30 cellular contexts compared by ENCODE assay signal in genomic region chr14:25061923-25062321, GRCh38. TPM values are rescaled to one million over a fixed set of nuclear protein-coding genes. Genes with fewer than 3 reads are reported as not detected.
"Had no signal": no experiment of that assay in that cellular context is flagged by ENCODE, and none has a peak within 500 bp of the region (broad histone marks: within the 10 kb centered on the region; RNA-seq: fewer than 3 reads in every experiment).

No MANE protein-coding gene starts in this region.

- H3K4me1 ChIP-seq: ascending aorta, breast epithelium, colonic mucosa, heart left ventricle had no signal

- H3K4me3 ChIP-seq: ascending aorta, breast epithelium, cardiac muscle cell, colonic mucosa, dorsolateral prefrontal cortex, heart left ventricle had no signal

- H3K9me3 ChIP-seq: ascending aorta, breast epithelium, colonic mucosa, heart left ventricle had no signal

- DNase-seq: activated B cell treated with CpG ODN at 0.5 μM for 24 hours; activated CD4-positive, alpha-beta T cell treated with anti-CD3 and anti-CD28 coated beads for 48 hours; activated CD4-positive, alpha-beta T cell treated with anti-CD3 and anti-CD28 coated beads, Interleukin-2, amount 50 U/mL, for 1 hour; activated CD4-positive, alpha-beta T cell treated with anti-CD3 and anti-CD28 coated beads, Interleukin-2, amount 50 U/mL, for 48 hours; activated CD8-positive, alpha-beta memory T cell treated with anti-CD3 and anti-CD28 coated beads for 24 hours; activated CD8-positive, alpha-beta T cell treated with anti-CD3 and anti-CD28 coated beads for 36 hours; activated effector memory CD4-positive, alpha-beta T cell treated with anti-CD3 and anti-CD28 coated beads, Interleukin-2, amount 50 U/mL, for 16 hours; activated naive CD4-positive, alpha-beta T cell treated with anti-CD3 and anti-CD28 coated beads, Interleukin-2, amount 10 ng/mL, durations not matched to agents 7 days and 5 days; activated naive CD8-positive, alpha-beta T cell treated with anti-CD3 and anti-CD28 coated beads, Interleukin-2, amount 10 ng/mL, durations not matched to agents 7 days and 5 days; activated T-cell treated with anti-CD3 and anti-CD28 coated beads, Interleukin-2, amount 50 U/mL, for 4 hours; central memory CD4-positive, alpha-beta T cell; cerebellar nuclear complex; colonic mucosa; dorsolateral prefrontal cortex; effector memory CD4-positive, alpha-beta T cell; endodermal cell; foreskin fibroblast; glutamatergic neuron; heart left ventricle; hypothalamus; T1000; WERI-Rb-1 had no signal

- H3K27ac ChIP-seq: ascending aorta, breast epithelium, cardiac muscle cell, colonic mucosa, dorsolateral prefrontal cortex, heart left ventricle, WERI-Rb-1 had no signal

- H3K36me3 ChIP-seq: ascending aorta, breast epithelium, cardiac muscle cell, colonic mucosa, heart left ventricle, WERI-Rb-1 had no signal

- H3K27me3 ChIP-seq: ascending aorta, breast epithelium, colonic mucosa, dorsolateral prefrontal cortex, heart left ventricle had no signal

- ATAC-seq: activated CD4-positive, CD25-positive, alpha-beta regulatory T cell treated with anti-CD3 and anti-CD28 coated beads, Interleukin-2, amount 50 U/mL, for 24 hours; activated CD8-positive, alpha-beta T cell treated with anti-CD3 and anti-CD28 coated beads for 36 hours; activated naive CD4-positive, alpha-beta T cell treated with anti-CD3 and anti-CD28 coated beads, Interleukin-2, amount 50 U/mL, for 72 hours; activated T-cell treated with anti-CD3 and anti-CD28 coated beads, Interleukin-2, amount 50 U/mL, for 4 hours; activated T-helper 17 cell treated with anti-CD3 and anti-CD28 coated beads, Interleukin-2, amount 50 U/mL, for 72 hours; esophagus mucosa; heart left ventricle had no signal

- FAIRE-seq: frontal cortex had no signal

RNA-seq across cellular contexts. Expression of gene STXBP6, which starts 12.0 kb away (rescaled TPM):
- total RNA-seq: activated CD8-positive, alpha-beta T cell treated with anti-CD3 and anti-CD28 coated beads for 36 hours; activated naive CD8-positive, alpha-beta T cell treated with anti-CD3 and anti-CD28 coated beads, Interleukin-2, amount 10 ng/mL, durations not matched to agents 7 days and 5 days; activated T-helper 17 cell treated with anti-CD3 and anti-CD28 coated beads, Interleukin-2, amount 50 U/mL, for 72 hours had no signal
